8 cellular contexts compared by ENCODE assay signal in genomic region chr1:212752256-212752933, GRCh38. TPM values are rescaled to one million over a fixed set of nuclear protein-coding genes. Genes with fewer than 3 reads are reported as not detected.
DNase-seq lines count a peak whose midpoint lies in the region; ATAC-seq, FAIRE-seq and TF ChIP-seq lines count a peak whose summit lies in the region.

No MANE protein-coding gene starts in this region.

- H3K4me1 Mint-ChIP-seq in CD8-positive, alpha-beta T cell (ENCODE audit: low read depth): peaks cover 46% of the 10 kb centered on the region
- peaks cover 9% of the 10 kb centered on the region for H3K4me1 Mint-ChIP-seq in astrocyte (ENCODE audit: low read depth, unreplicated experiment)
- H3K4me1 Mint-ChIP-seq in naive thymus-derived CD8-positive, alpha-beta T cell: peaks cover 35 to 59% (median 53%) of the 10 kb centered on the region in 4 donors

- no peak overlapping the region for H3K9ac ChIP-seq in astrocyte (ENCODE audit: low read length)

- H3K4me3 ChIP-seq in CD8-positive, alpha-beta T cell (ENCODE audit: low read depth, low read length): no peak overlapping the region
- H3K4me3 ChIP-seq in astrocyte (ENCODE audit: insufficient read depth, low read depth, low read length) (no peak overlapping the region), H7 (ENCODE audit: insufficient read depth, low read depth, low read length) (no peak overlapping the region), uterus (peak overlapping the region in 1 of 2 donors; percentile 2)

- H3K9me3 Mint-ChIP-seq in CD8-positive, alpha-beta T cell: no peaks in the 10 kb centered on the region
- no peaks in the 10 kb centered on the region for H3K9me3 Mint-ChIP-seq in astrocyte (ENCODE audit: unreplicated experiment)
- no peaks in the 10 kb centered on the region for H3K9me3 Mint-ChIP-seq in naive thymus-derived CD8-positive, alpha-beta T cell

- H3K27ac ChIP-seq in CD8-positive, alpha-beta T cell (ENCODE audit: low read depth, low read length): no peak overlapping the region
- H3K27ac ChIP-seq in astrocyte (ENCODE audit: low read depth, low read length) (no peak overlapping the region), uterus (peak overlapping the region in 1 of 2 donors; percentile 20)

- intact Hi-C loops in CD8-positive, alpha-beta T cell (cut with DNase I, micrococcal nuclease): loop anchor here (2.0 to 5.0 kb wide), 2 partner anchors 14 to 35 kb away; no protein-coding TSS in a partner anchor
- intact Hi-C loops in uterus (cut with DNase I; ENCODE audit: low total_unique reads): no loop called here

- CTCF ChIA-PET in CD8-positive, alpha-beta T cell (lab: Charles Lee): interaction anchor here (3.7 kb wide), 1 partner anchor 87 kb away, joined by 17 read pairs; no protein-coding TSS in a partner anchor

- no peaks in the 10 kb centered on the region for H3K36me3 ChIP-seq in CD8-positive, alpha-beta T cell (ENCODE audit: insufficient read depth, low read length)
- no peaks in the 10 kb centered on the region for H3K36me3 ChIP-seq in astrocyte (ENCODE audit: insufficient read depth, low read length)
- H3K36me3 ChIP-seq in H7 (replicated peaks; ENCODE audit: control insufficient read depth, insufficient read depth, low read length): no peaks in the 10 kb centered on the region; the same call in 1 of the 2 replicates
- no peaks in the 10 kb centered on the region for H3K36me3 ChIP-seq in uterus

- H3K27me3 ChIP-seq in CD8-positive, alpha-beta T cell (ENCODE audit: insufficient read depth, low read length): no peaks in the 10 kb centered on the region
- H3K27me3 ChIP-seq in astrocyte (ENCODE audit: insufficient read depth, low read length) (no peaks in the 10 kb centered on the region), H7 (ENCODE audit: control insufficient read depth, insufficient read depth, low read length) (no peaks in the 10 kb centered on the region), uterus (no peaks in the 10 kb centered on the region)

- H3K4me2 ChIP-seq in astrocyte (ENCODE audit: low read length): peak overlapping the region; percentile 49

- peaks cover 5% of the 10 kb centered on the region for H3K79me2 ChIP-seq in astrocyte (ENCODE audit: insufficient read depth, low read length)

- peaks cover 9% of the 10 kb centered on the region for H4K20me1 ChIP-seq in astrocyte (ENCODE audit: insufficient read depth, low read length)

- no peak overlapping the region for H3K4me3 Mint-ChIP-seq in CD8-positive, alpha-beta T cell
- no peak overlapping the region for H3K4me3 Mint-ChIP-seq in astrocyte (ENCODE audit: unreplicated experiment)
- H3K4me3 Mint-ChIP-seq in naive thymus-derived CD8-positive, alpha-beta T cell: peak overlapping the region in 8 of 10 donors; percentile 10 to 77 (median 60)

- TF ChIP-seq CTCF in CD8-positive, alpha-beta T cell (IDR thresholded peaks at IDR 0.05): no peak
- TF ChIP-seq CTCF in astrocyte (IDR thresholded peaks at IDR 0.05; ENCODE audit: insufficient read depth, low read depth, low read length): no peak
- no peak for TF ChIP-seq CTCF in uterus (IDR thresholded peaks at IDR 0.05)

- peaks cover 5% of the 10 kb centered on the region for H3K36me3 Mint-ChIP-seq in CD8-positive, alpha-beta T cell
- peaks cover 3% of the 10 kb centered on the region for H3K36me3 Mint-ChIP-seq in astrocyte (ENCODE audit: low read depth, unreplicated experiment)
- H3K36me3 Mint-ChIP-seq in naive thymus-derived CD8-positive, alpha-beta T cell: peaks cover 0 to 5% (median 0%) of the 10 kb centered on the region in 3 donors

- no peak for ATAC-seq in CD8-positive, alpha-beta T cell
- ATAC-seq in HG03097 (IDR thresholded peaks at IDR 0.05; ENCODE audit: low FRiP score, unreplicated experiment) (peak; percentile 38), HG03571 (IDR thresholded peaks at IDR 0.05; ENCODE audit: unreplicated experiment) (no peak)
- no peak for ATAC-seq in naive thymus-derived CD8-positive, alpha-beta T cell

- POLR2A ChIA-PET in CD8-positive, alpha-beta T cell (lab: Charles Lee): interaction anchor here (1.4 kb wide), 1 partner anchor 9 kb away, joined by 4 read pairs; no protein-coding TSS in a partner anchor
- POLR2A ChIA-PET in naive thymus-derived CD8-positive, alpha-beta T cell (lab: Charles Lee): interaction anchor here (0.6 kb wide), 2 partner anchors 34 to 274 kb away, joined by 3 to 4 read pairs; no protein-coding TSS in a partner anchor

- no peak for TF ChIP-seq POLR2A in uterus (IDR thresholded peaks at IDR 0.05)

- peak overlapping the region; percentile 81 for H3K27ac Mint-ChIP-seq in CD8-positive, alpha-beta T cell
- H3K27ac Mint-ChIP-seq in astrocyte (ENCODE audit: unreplicated experiment): no peak overlapping the region
- H3K27ac Mint-ChIP-seq in naive thymus-derived CD8-positive, alpha-beta T cell: peak overlapping the region; percentile 54 to 88 (median 80)

- peaks cover 43% of the 10 kb centered on the region for H3K4me1 ChIP-seq in CD8-positive, alpha-beta T cell (ENCODE audit: insufficient read depth, low read length)
- H3K4me1 ChIP-seq in astrocyte (ENCODE audit: insufficient read depth, low read length) (peaks cover 4% of the 10 kb centered on the region), uterus (no peaks in the 10 kb centered on the region)

- no peak overlapping the region for H2AFZ ChIP-seq in astrocyte (ENCODE audit: low read depth, low read length)

- FAIRE-seq in astrocyte (lab: Jason Lieb, UNC): no peak

- H3K9me3 ChIP-seq in CD8-positive, alpha-beta T cell (ENCODE audit: low read length): no peaks in the 10 kb centered on the region
- no peaks in the 10 kb centered on the region for H3K9me3 ChIP-seq in astrocyte (ENCODE audit: insufficient read depth, low read depth, low read length)
- H3K9me3 ChIP-seq in uterus: no peaks in the 10 kb centered on the region

- DNase-seq in CD8-positive, alpha-beta T cell: no peak
- DNase-seq in astrocyte (ENCODE audit: low read depth) (peak; percentile 14), H7 (no peak), uterus (no peak), T-helper 1 cell (no peak)
- DNase-seq in naive thymus-derived CD8-positive, alpha-beta T cell: no peak

- H3K27me3 Mint-ChIP-seq in CD8-positive, alpha-beta T cell (ENCODE audit: low read depth): no peaks in the 10 kb centered on the region
- H3K27me3 Mint-ChIP-seq in astrocyte (ENCODE audit: low read depth, unreplicated experiment): no peaks in the 10 kb centered on the region
- no peaks in the 10 kb centered on the region for H3K27me3 Mint-ChIP-seq in naive thymus-derived CD8-positive, alpha-beta T cell

RNA-seq across cellular contexts. Expression of gene NSL1, which starts 39.2 kb away (rescaled TPM):
- total RNA-seq in CD8-positive, alpha-beta T cell: 10 to 100 TPM; 13.0 to 19.0 TPM
- total RNA-seq in astrocyte (22.6 and 24.6 TPM in 2 replicates), uterus (10 to 100 TPM; 39.1 to 73.8 (median 60.5) TPM)
- 10 to 100 TPM; 38.1 to 41.0 TPM for total RNA-seq in naive thymus-derived CD8-positive, alpha-beta T cell
- 10 to 100 TPM; 54.8 to 74.2 (median 65.3) TPM for polyA plus RNA-seq in naive thymus-derived CD8-positive, alpha-beta T cell
- total RNA-seq in H7 (2014; rRNA removed; shearing (Covaris generic)): 108 and 112 TPM in 2 replicates

RNA-seq across cellular contexts. Expression of gene TATDN3, which starts 39.3 kb away (rescaled TPM):
- 10 to 100 TPM; 10.7 to 11.6 TPM for total RNA-seq in CD8-positive, alpha-beta T cell
- 7.1 and 8.6 TPM in 2 replicates for total RNA-seq in astrocyte
- total RNA-seq in naive thymus-derived CD8-positive, alpha-beta T cell: 10 to 100 TPM; 17.0 to 21.4 TPM
- 10 to 100 TPM; 15.6 to 20.8 (median 18.0) TPM for polyA plus RNA-seq in naive thymus-derived CD8-positive, alpha-beta T cell
- 22.5 and 28.8 TPM in 2 replicates for total RNA-seq in H7 (2014; rRNA removed; shearing (Covaris generic))
- 10 to 100 TPM in 3 of 4 donors, 1 to 10 TPM in 1; 8.2 to 27.4 (median 17.5) TPM for total RNA-seq in uterus

RNA-seq across cellular contexts. Expression of gene BATF3, which starts 52.8 kb away (rescaled TPM):
- not detected for total RNA-seq in CD8-positive, alpha-beta T cell
- 1.9 and 2.5 TPM in 2 replicates for total RNA-seq in astrocyte
- total RNA-seq in naive thymus-derived CD8-positive, alpha-beta T cell: 1 to 10 TPM in 1 of 2 experiments, under 1 TPM in 1; 0.29 to 1.2 TPM
- under 1 TPM in 2 of 3 donors, not detected in 1; 0.47 to 0.56 TPM for polyA plus RNA-seq in naive thymus-derived CD8-positive, alpha-beta T cell
- 2.5 and 5.8 TPM in 2 replicates for total RNA-seq in H7 (2014; rRNA removed; shearing (Covaris generic))
- 10 to 100 TPM in 1 of 4 donors, 1 to 10 TPM in 2, not detected in 1; 3.0 to 10.3 (median 3.5) TPM for total RNA-seq in uterus

Comparison
In these comparisons a context has a peak if more than half of its experiments do, and no peak if none do; other contexts are left out.
1. H3K4me3 Mint-ChIP-seq: peak in naive thymus-derived CD8-positive, alpha-beta T cell (8 of 10); none in CD8-positive, alpha-beta T cell (single experiment) and astrocyte (single experiment).